19 cellular contexts compared by ENCODE assay signal in genomic region chr9:95499847-95500246, GRCh38. TPM values are rescaled to one million over a fixed set of nuclear protein-coding genes. Genes with fewer than 3 reads are reported as not detected.
A peak's percentile ranks its signal among the peaks of the same experiment; 100 is the strongest.
DNase-seq lines count a peak whose midpoint lies in the region; TF ChIP-seq lines count a peak whose summit lies in the region.
"Had no signal": no experiment of that assay in that cellular context is flagged by ENCODE, and none has a peak within 500 bp of the region (broad histone marks: within the 10 kb centered on the region; RNA-seq: fewer than 3 reads in every experiment).

No MANE protein-coding gene starts in this region.

- DNase-seq in A673 (ENCODE audit: low spot score) (no peak), M059J (ENCODE audit: low read depth) (peak; percentile 50), amniotic epithelial cell (ENCODE audit: low read depth) (peak; percentile 90), left kidney (ENCODE audit: low read depth, low spot score) (peak; percentile 58), NCI-H128 (lab: John Stamatoyannopoulos, UW; ENCODE audit: unreplicated experiment) (no peak), vagina (ENCODE audit: extremely low spot score in 2 of 2) (no peak), coronary artery (ENCODE audit: low spot score) (no peak), EL (no peak)
- DNase-seq: ACHN; activated CD4-positive, alpha-beta T cell treated with anti-CD3 and anti-CD28 coated beads for 48 hours; activated naive CD8-positive, alpha-beta T cell treated with anti-CD3 and anti-CD28 coated beads, Interleukin-2, amount 50 U/mL, for 24 hours; CD4-positive, CD25-positive, alpha-beta regulatory T cell; effector memory CD8-positive, alpha-beta T cell; naive B cell; RPMI8226; stimulated activated CD4-positive, alpha-beta T cell treated with anti-CD3 and anti-CD28 coated beads, Interleukin-4, amount 100 ng/mL, for 1 hour; SW 1271 had no signal

- CTCF ChIA-PET in A673 (lab: Charles Lee): no interaction called here

- no peaks in the 10 kb centered on the region for H3K36me3 ChIP-seq in A673 (ENCODE audit: insufficient read depth, low read length, poor library complexity, severe bottlenecking)
- no peaks in the 10 kb centered on the region for H3K36me3 ChIP-seq in vagina

- peak overlapping the region; percentile 68 for H3K27ac ChIP-seq in A673 (ENCODE audit: low read depth, low read length, poor library complexity, severe bottlenecking)
- no peak overlapping the region for H3K27ac ChIP-seq in vagina
- H3K27ac ChIP-seq in coronary artery: no peak overlapping the region

- no TSS peak for BruUV-seq in A673 (replicated peaks; lab: Mats Ljungman, UMichigan)

- POLR2A ChIA-PET in A673 (lab: Charles Lee; ENCODE audit: low non-redundant PET): no interaction called here

- TF ChIP-seq POLR2A in vagina (IDR thresholded peaks at IDR 0.05): no peak

- H3K27me3 ChIP-seq in A673 (replicated peaks; ENCODE audit: insufficient read depth, low read depth, low read length, poor library complexity) (no peaks in the 10 kb centered on the region), vagina (no peaks in the 10 kb centered on the region)

- peak overlapping the region; percentile 14 for H3K4me3 ChIP-seq in A673 (ENCODE audit: low read depth, low read length, poor library complexity, severe bottlenecking)
- H3K4me3 ChIP-seq in vagina: no peak overlapping the region
- H3K4me3 ChIP-seq in coronary artery: no peak overlapping the region
- H3K4me3 ChIP-seq: lung, skin epidermis had no signal

- H3K9me3 ChIP-seq in A673 (ENCODE audit: low read depth, low read length, poor library complexity, severe bottlenecking) (no peaks in the 10 kb centered on the region), vagina (no peaks in the 10 kb centered on the region)

- peaks cover 81% of the 10 kb centered on the region for H3K4me1 ChIP-seq in A673 (ENCODE audit: insufficient read depth, low read length, poor library complexity, severe bottlenecking)
- peaks cover 60% of the 10 kb centered on the region for H3K4me1 ChIP-seq in vagina

- intact Hi-C loops in A673 (cut with micrococcal nuclease; ENCODE audit: unreplicated experiment) (loop anchor here (10.0 kb wide), 1 partner anchor 375 kb away; the partner anchor contains the start of gene ERCC6L2), vagina (cut with DNase I) (no loop called here)

- TF ChIP-seq CTCF in A673 (conservative IDR thresholded peaks at IDR 0.05; ENCODE audit: low read depth, low read length) (no peak), vagina (IDR thresholded peaks at IDR 0.05) (no peak), coronary artery (IDR thresholded peaks at IDR 0.05) (no peak)

RNA-seq across cellular contexts. Expression of gene PTCH1, which starts 16.9 kb away (rescaled TPM):
- total RNA-seq in A673 (2021): 32.6 and 36.5 TPM in 2 replicates
- total RNA-seq in M059J (2014; rRNA removed; shearing (Covaris generic)): 3.3 and 9.4 TPM in 2 replicates
- total RNA-seq in vagina: 14.2 TPM

Comparison
In these comparisons a context has a peak if more than half of its experiments do, and no peak if none do; other contexts are left out.
1. DNase-seq: peak in M059J (single experiment), amniotic epithelial cell (single experiment) and left kidney (single experiment); none in A673 (single experiment), NCI-H128 (single experiment), vagina (0 of 2), coronary artery (single experiment) and EL (single experiment).